ENCODE assay signal across 37 cellular contexts in the genomic region with DNA sequence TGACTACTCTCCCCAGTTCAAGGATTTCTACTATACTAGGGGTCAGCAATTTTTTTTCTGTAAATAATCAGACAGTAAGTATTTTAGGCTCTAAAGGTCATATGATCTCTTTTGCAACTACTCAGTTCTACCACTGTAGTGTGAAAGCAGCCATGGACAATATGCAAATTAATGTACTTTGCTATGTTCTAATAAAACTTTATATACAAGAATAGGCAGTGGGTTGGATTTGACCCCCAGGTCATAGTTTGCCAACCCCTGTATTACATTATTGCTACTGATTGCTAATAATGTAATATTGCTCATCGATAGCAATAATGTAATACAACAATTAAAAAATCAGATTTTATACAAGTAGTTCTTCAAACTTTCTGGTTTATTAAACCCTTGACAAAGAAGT. TPM values are rescaled to one million over a fixed set of nuclear protein-coding genes. Genes with fewer than 3 reads are reported as not detected.
"Had no signal": no experiment of that assay in that cellular context is flagged by ENCODE, and none has a peak within 500 bp of the region (broad histone marks: within the 10 kb centered on the region; RNA-seq: fewer than 3 reads in every experiment).

No MANE protein-coding gene starts in this region.

- DNase-seq: Karpas-422, Kasumi-1, MG63, MM.1S, NCI-H1048, NCI-H1092, NCI-H1092 treated with DMSO at 0.1 percent for 48 hours, NCI-H1105, NCI-H1105 treated with DMSO at 0.1 percent for 48 hours, NCI-H1417, NCI-H1417 treated with DMSO at 0.1 percent for 48 hours, NCI-H1436, NCI-H1436 treated with DMSO at 0.1 percent for 48 hours, NCI-H146, NCI-H1694, NCI-H1694 treated with DMSO at 0.1 percent for 48 hours, NCI-H187, NCI-H187 treated with DMSO at 0.1 percent for 48 hours, NCI-H1930, NCI-H2029, NCI-H2029 treated with DMSO at 0.1 percent for 48 hours, NCI-H2081, NCI-H2081 treated with DMSO at 0.1 percent for 48 hours, NCI-H2107, NCI-H2171, NCI-H2171 treated with DMSO at 0.1 percent for 48 hours, NCI-H2227 treated with DMSO at 0.1 percent for 48 hours, NCI-H226, NCI-H345, NCI-H446, NCI-H446 treated with DMSO at 0.1 percent for 48 hours, NCI-H510A, NCI-H510A treated with DMSO at 0.1 percent for 48 hours, NCI-H524 had no signal

- H3K36me3 ChIP-seq: MG63 had no signal

- H3K9me3 ChIP-seq: MG63 had no signal

- H3K4me3 ChIP-seq: MG63 had no signal

- H3K27me3 ChIP-seq: MG63 had no signal

RNA-seq across cellular contexts. Expression of a gene that starts 59.2 kb away (rescaled TPM):
- total RNA-seq: LHCN-M2, M059J, MCF 10A had no signal
